13 cellular contexts compared by ENCODE assay signal in the genomic region with DNA sequence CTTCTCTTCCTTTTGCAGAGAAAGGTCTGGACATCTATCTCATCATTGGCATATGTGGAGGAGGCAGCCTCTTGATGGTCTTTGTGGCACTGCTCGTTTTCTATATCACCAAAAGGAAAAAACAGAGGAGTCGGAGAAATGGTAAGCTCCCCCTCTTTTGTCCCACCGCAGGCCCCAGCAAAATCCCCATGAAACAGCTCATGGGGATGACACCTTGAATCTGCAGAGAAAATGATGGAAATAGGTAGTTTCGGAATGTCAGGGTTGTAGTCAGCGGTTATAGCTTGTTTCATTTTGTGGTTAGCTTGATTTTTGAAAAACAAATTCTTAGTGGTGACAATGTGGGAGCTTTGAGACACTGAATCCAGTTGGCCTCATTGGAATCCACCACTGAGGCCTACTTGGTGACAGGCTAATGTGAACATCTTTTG. TPM values are rescaled to one million over a fixed set of nuclear protein-coding genes. Genes with fewer than 3 reads are reported as not detected.
DNase-seq lines count a peak whose midpoint lies in the region; ATAC-seq, FAIRE-seq and TF ChIP-seq lines count a peak whose summit lies in the region.
"Had no signal": no experiment of that assay in that cellular context is flagged by ENCODE, and none has a peak within 500 bp of the region (broad histone marks: within the 10 kb centered on the region; RNA-seq: fewer than 3 reads in every experiment).

No MANE protein-coding gene starts in this region.

- H3K36me3 Mint-ChIP-seq in activated T-cell treated with anti-CD3 and anti-CD28 coated beads, Interleukin-2, amount 50 U/mL, for 24 hours (ENCODE audit: low read depth), result peaks cover 100% of the 10 kb centered on the region
- peaks cover 99% of the 10 kb centered on the region for H3K36me3 Mint-ChIP-seq in activated CD8-positive, alpha-beta T cell treated with anti-CD3 and anti-CD28 coated beads for 36 hours (ENCODE audit: low read depth)
- peaks cover 100% of the 10 kb centered on the region for H3K36me3 Mint-ChIP-seq in effector memory CD8-positive, alpha-beta T cell (ENCODE audit: insufficient read depth)

- H3K4me1 Mint-ChIP-seq in activated T-cell treated with anti-CD3 and anti-CD28 coated beads, Interleukin-2, amount 50 U/mL, for 24 hours (ENCODE audit: low read depth), result peaks cover 92% of the 10 kb centered on the region
- H3K4me1 Mint-ChIP-seq in activated CD8-positive, alpha-beta T cell treated with anti-CD3 and anti-CD28 coated beads for 36 hours (ENCODE audit: low read depth), result peaks cover 89% of the 10 kb centered on the region
- H3K4me1 Mint-ChIP-seq in effector memory CD8-positive, alpha-beta T cell (ENCODE audit: low read depth in 2 of 2), result peaks cover 84 to 90% of the 10 kb centered on the region in 2 donors
- peaks cover 92% of the 10 kb centered on the region for H3K4me1 Mint-ChIP-seq in stimulated activated naive CD8-positive, alpha-beta T cell treated with anti-CD3 and anti-CD28 coated beads, Interleukin-15, amount 100 ng/mL, for 72 hours

- peak overlapping the region; percentile 94 for H3K4me3 Mint-ChIP-seq in activated T-cell treated with anti-CD3 and anti-CD28 coated beads, Interleukin-2, amount 50 U/mL, for 24 hours
- peak overlapping the region; percentile 98 for H3K4me3 Mint-ChIP-seq in activated CD8-positive, alpha-beta T cell treated with anti-CD3 and anti-CD28 coated beads for 36 hours
- peak overlapping the region; percentile 84 to 99 for H3K4me3 Mint-ChIP-seq in effector memory CD8-positive, alpha-beta T cell
- H3K4me3 Mint-ChIP-seq in stimulated activated naive CD8-positive, alpha-beta T cell treated with anti-CD3 and anti-CD28 coated beads, Interleukin-15, amount 100 ng/mL, for 72 hours, result peak overlapping the region; percentile 82 to 94
- H3K4me3 Mint-ChIP-seq: neural crest cell had no signal

- DNase-seq in activated T-cell treated with anti-CD3 and anti-CD28 coated beads, Interleukin-2, amount 50 U/mL, for 24 hours, result no peak
- DNase-seq in activated T-cell treated with anti-CD3 and anti-CD28 coated beads, Interleukin-2, amount 50 U/mL, for 1 hour, result no peak
- DNase-seq in activated CD8-positive, alpha-beta T cell treated with anti-CD3 and anti-CD28 coated beads for 36 hours, result peak; percentile 85
- peak in 1 of 3 experiments; percentile 31 for DNase-seq in effector memory CD8-positive, alpha-beta T cell
- DNase-seq in stimulated activated naive CD8-positive, alpha-beta T cell treated with anti-CD3 and anti-CD28 coated beads, Interleukin-15, amount 100 ng/mL, for 72 hours, result peak; percentile 74 to 87
- DNase-seq in ureter (ENCODE audit: low spot score) (no peak), GM12891 (ENCODE audit: insufficient read length, low spot score) (no peak), iPS-NIHi7 (ENCODE audit: extremely low spot score) (no peak)
- DNase-seq: activated gamma-delta T cell, DMS 273 treated with DMSO at 0.1 percent for 48 hours, NCI-H524 treated with DMSO at 0.1 percent for 48 hours had no signal

- POLR2A ChIA-PET in activated CD8-positive, alpha-beta T cell treated with anti-CD3 and anti-CD28 coated beads for 36 hours (lab: Charles Lee), result interaction anchor here (0.7 to 18.7 kb wide), 17 partner anchors 9 to 313 kb away, joined by 3 to 850 read pairs (median 6); a partner anchor contains a TSS

- TF ChIP-seq POLR2A in GM12891 (IDR thresholded peaks at IDR 0.05; ENCODE audit: low read depth, low read length), result no peak

- H3K27me3 Mint-ChIP-seq in activated T-cell treated with anti-CD3 and anti-CD28 coated beads, Interleukin-2, amount 50 U/mL, for 24 hours, result no peaks in the 10 kb centered on the region
- no peaks in the 10 kb centered on the region for H3K27me3 Mint-ChIP-seq in activated CD8-positive, alpha-beta T cell treated with anti-CD3 and anti-CD28 coated beads for 36 hours
- no peaks in the 10 kb centered on the region for H3K27me3 Mint-ChIP-seq in effector memory CD8-positive, alpha-beta T cell
- H3K27me3 Mint-ChIP-seq in stimulated activated naive CD8-positive, alpha-beta T cell treated with anti-CD3 and anti-CD28 coated beads, Interleukin-15, amount 100 ng/mL, for 72 hours, result no peaks in the 10 kb centered on the region

- intact Hi-C loops in activated CD8-positive, alpha-beta T cell treated with anti-CD3 and anti-CD28 coated beads for 36 hours (cut with micrococcal nuclease), result loop anchor here (2.0 to 5.0 kb wide), 3 partner anchors 37 to 298 kb away; a partner anchor contains a TSS

- peak; percentile 34 for ATAC-seq in activated CD8-positive, alpha-beta T cell treated with anti-CD3 and anti-CD28 coated beads for 36 hours
- peak; percentile 60 for ATAC-seq in effector memory CD8-positive, alpha-beta T cell (replicated peaks)
- peak; percentile 42 for ATAC-seq in stimulated activated naive CD8-positive, alpha-beta T cell treated with anti-CD3 and anti-CD28 coated beads, Interleukin-15, amount 100 ng/mL, for 72 hours
- ATAC-seq: Right ventricle myocardium inferior had no signal

- CTCF ChIA-PET in activated CD8-positive, alpha-beta T cell treated with anti-CD3 and anti-CD28 coated beads for 36 hours (lab: Charles Lee), result interaction anchor here (0.6 to 12.5 kb wide), 20 partner anchors 9 to 295 kb away, joined by 3 to 167 read pairs (median 6); a partner anchor contains a TSS

- H3K9me3 Mint-ChIP-seq in activated T-cell treated with anti-CD3 and anti-CD28 coated beads, Interleukin-2, amount 50 U/mL, for 24 hours, result no peaks in the 10 kb centered on the region
- H3K9me3 Mint-ChIP-seq in activated CD8-positive, alpha-beta T cell treated with anti-CD3 and anti-CD28 coated beads for 36 hours, result peaks cover 1% of the 10 kb centered on the region
- no peaks in the 10 kb centered on the region for H3K9me3 Mint-ChIP-seq in effector memory CD8-positive, alpha-beta T cell
- H3K9me3 Mint-ChIP-seq in stimulated activated naive CD8-positive, alpha-beta T cell treated with anti-CD3 and anti-CD28 coated beads, Interleukin-15, amount 100 ng/mL, for 72 hours, result no peaks in the 10 kb centered on the region

- TF ChIP-seq CTCF in activated CD8-positive, alpha-beta T cell treated with anti-CD3 and anti-CD28 coated beads for 36 hours (IDR thresholded peaks at IDR 0.05), result no peak

- no peak for FAIRE-seq in GM12891 (lab: Jason Lieb, UNC)

- peak overlapping the region; percentile 100 for H3K27ac Mint-ChIP-seq in activated T-cell treated with anti-CD3 and anti-CD28 coated beads, Interleukin-2, amount 50 U/mL, for 24 hours
- peak overlapping the region; percentile 99 for H3K27ac Mint-ChIP-seq in activated CD8-positive, alpha-beta T cell treated with anti-CD3 and anti-CD28 coated beads for 36 hours
- H3K27ac Mint-ChIP-seq in effector memory CD8-positive, alpha-beta T cell, result peak overlapping the region; percentile 96 to 97
- H3K27ac Mint-ChIP-seq in stimulated activated naive CD8-positive, alpha-beta T cell treated with anti-CD3 and anti-CD28 coated beads, Interleukin-15, amount 100 ng/mL, for 72 hours, result peak overlapping the region; percentile 99

TF ChIP-seq in GM12891, 5 proteins besides CTCF, POLR2A, EP300 and RAD21:
- TF ChIP-seq PAX5 (IDR thresholded peaks at IDR 0.05; ENCODE audit: insufficient read depth, low read length, severe bottlenecking) (no peak), POU2F2 (IDR thresholded peaks at IDR 0.05; ENCODE audit: low read depth, low read length) (no peak), SPI1 (IDR thresholded peaks at IDR 0.05; ENCODE audit: low read depth, low read length) (no peak), POLR2AphosphoS5 (IDR thresholded peaks at IDR 0.05; ENCODE audit: low read depth, low read length) (no peak), TAF1 (IDR thresholded peaks at IDR 0.05; ENCODE audit: low read depth, low read length) (no peak)

RNA-seq across cellular contexts. Expression of a gene that starts 10.3 kb away (rescaled TPM):
- 100 to 1,000 TPM; 217 to 220 TPM for total RNA-seq in activated CD8-positive, alpha-beta T cell treated with anti-CD3 and anti-CD28 coated beads for 36 hours
- total RNA-seq in ureter, result 7.1 TPM
- polyA plus RNA-seq in GM12891 (2012; ENCODE audit: low read depth, missing spikeins), result not detected
- total RNA-seq: neural crest cell had no signal

Comparison
In these comparisons a context has a peak if more than half of its experiments do, and no peak if none do; other contexts are left out.
1. DNase-seq: peak in activated CD8-positive, alpha-beta T cell treated with anti-CD3 and anti-CD28 coated beads for 36 hours (single experiment) and stimulated activated naive CD8-positive, alpha-beta T cell treated with anti-CD3 and anti-CD28 coated beads, Interleukin-15, amount 100 ng/mL, for 72 hours (2 of 2); none in activated T-cell treated with anti-CD3 and anti-CD28 coated beads, Interleukin-2, amount 50 U/mL, for 24 hours (single experiment), activated T-cell treated with anti-CD3 and anti-CD28 coated beads, Interleukin-2, amount 50 U/mL, for 1 hour (single experiment), ureter (single experiment), GM12891 (single experiment) and iPS-NIHi7 (single experiment).
2. RNA of a gene that starts 10.3 kb away (total RNA-seq): 217 to 220 TPM in activated CD8-positive, alpha-beta T cell treated with anti-CD3 and anti-CD28 coated beads for 36 hours; 7.1 TPM in ureter (single experiment); every median in the first group is over 10 times any median in the second.
3. Peak in every context shown above with its lines, with median percentiles within 50 percentile points of each other: H3K27ac Mint-ChIP-seq, H3K4me3 Mint-ChIP-seq and ATAC-seq.